8 cellular contexts compared by ENCODE assay signal in genomic region chr22:40950888-40951794, GRCh38. TPM values are rescaled to one million over a fixed set of nuclear protein-coding genes. Genes with fewer than 3 reads are reported as not detected.
DNase-seq lines count a peak whose midpoint lies in the region; ATAC-seq and FAIRE-seq lines count a peak whose summit lies in the region.

RBX1 (plus strand) TSS chr22:40951378; CDS start chr22:40951399, 21 bp downstream.

- H3K36me3 Mint-ChIP-seq in activated CD8-positive, alpha-beta memory T cell treated with anti-CD3 and anti-CD28 coated beads, Interleukin-2, amount 10 ng/mL, durations not matched to agents 7 days and 5 days: peaks cover 30% of the 10 kb centered on the region

- H3K4me2 ChIP-seq in mesenchymal stem cell (ENCODE audit: low read length, poor library complexity, severe bottlenecking): peak within 1 kb of the TSS; percentile 89

- DNase-seq in COLO668 (lab: John Stamatoyannopoulos, UW; ENCODE audit: unreplicated experiment) (peak; percentile 97), HTR-8/SVneo (ENCODE audit: insufficient read length, low spot score) (peak; percentile 97), NOMO-1 treated with dmso at 0.1 percent for 144 hours (lab: John Stamatoyannopoulos, UW; ENCODE audit: unreplicated experiment) (peak; percentile 97), mesenchymal stem cell (peak; percentile 99)
- DNase-seq in activated CD8-positive, alpha-beta memory T cell treated with anti-CD3 and anti-CD28 coated beads, Interleukin-2, amount 10 ng/mL, durations not matched to agents 7 days and 5 days: peak; percentile 99
- DNase-seq in stimulated activated CD8-positive, alpha-beta memory T cell treated with anti-CD3 and anti-CD28 coated beads, Interleukin-12 subunit alpha, Interleukin-12 subunit beta, amount 100 ng/mL, for 4 hours (ENCODE audit: low read depth): peak; percentile 98

- H3K4me1 ChIP-seq in endocrine pancreas (ENCODE audit: control insufficient read depth, insufficient read depth, low read length): no peaks in the 10 kb centered on the region
- peaks cover 3% of the 10 kb centered on the region for H3K4me1 ChIP-seq in mesenchymal stem cell (ENCODE audit: control insufficient read depth, insufficient read depth, low read depth, low read length)

- no peaks in the 10 kb centered on the region for H3K27me3 Mint-ChIP-seq in activated CD8-positive, alpha-beta memory T cell treated with anti-CD3 and anti-CD28 coated beads, Interleukin-2, amount 10 ng/mL, durations not matched to agents 7 days and 5 days

- CTCF ChIA-PET in activated CD8-positive, alpha-beta memory T cell treated with anti-CD3 and anti-CD28 coated beads, Interleukin-2, amount 10 ng/mL, durations not matched to agents 7 days and 5 days (lab: Charles Lee): interaction anchor here (0.7 to 3.7 kb wide), 7 partner anchors 23 to 287 kb away, joined by 3 to 27 read pairs (median 4); partner anchors contain the start of gene EP300

- under 1% methylated on average over 70 of the region's 94 CpGs for WGBS in mesenchymal stem cell

- H3K18ac ChIP-seq in mesenchymal stem cell (ENCODE audit: low read depth in 1 of 2, low read length in 2 of 2): peak within 1 kb of the TSS; percentile 97 to 99

- H4K8ac ChIP-seq in mesenchymal stem cell (ENCODE audit: low read length): peak within 1 kb of the TSS; percentile 98

- H2AFZ ChIP-seq in mesenchymal stem cell (ENCODE audit: low read depth, low read length): peak within 1 kb of the TSS; percentile 72

- peak within 1 kb of the TSS; percentile 99 for H4K91ac ChIP-seq in mesenchymal stem cell (ENCODE audit: low read length)

- ATAC-seq in GM21367 (IDR thresholded peaks at IDR 0.05; ENCODE audit: unreplicated experiment): peak; percentile 70
- peak; percentile 82 for ATAC-seq in activated CD8-positive, alpha-beta memory T cell treated with anti-CD3 and anti-CD28 coated beads, Interleukin-2, amount 10 ng/mL, durations not matched to agents 7 days and 5 days

- peak within 1 kb of the TSS; percentile 96 for H2BK120ac ChIP-seq in mesenchymal stem cell (ENCODE audit: low read depth, low read length)

- H2AK5ac ChIP-seq in mesenchymal stem cell (ENCODE audit: low read length, severe bottlenecking): peak within 1 kb of the TSS; percentile 27

- H3K27ac Mint-ChIP-seq in activated CD8-positive, alpha-beta memory T cell treated with anti-CD3 and anti-CD28 coated beads, Interleukin-2, amount 10 ng/mL, durations not matched to agents 7 days and 5 days: peak within 1 kb of the TSS; percentile 98

- H3K23ac ChIP-seq in mesenchymal stem cell (ENCODE audit: low read length in 2 of 2): peak within 1 kb of the TSS in 1 of 2 experiments; percentile 67

- H2BK12ac ChIP-seq in mesenchymal stem cell (ENCODE audit: low read length in 2 of 2): peak within 1 kb of the TSS in 1 of 2 experiments; percentile 10

- H3K36me3 ChIP-seq in endocrine pancreas (ENCODE audit: control insufficient read depth, insufficient read depth, low read length) (no peaks in the 10 kb centered on the region), mesenchymal stem cell (ENCODE audit: control insufficient read depth in 1 of 2, insufficient read depth in 2 of 2, low read depth in 1 of 2, low read length in 2 of 2) (peaks cover 7 to 29% of the 10 kb centered on the region in 2 experiments)

- H2BK15ac ChIP-seq in mesenchymal stem cell (ENCODE audit: low read depth, poor library complexity, severe bottlenecking): peak within 1 kb of the TSS; percentile 80

- H3K4me3 Mint-ChIP-seq in activated CD8-positive, alpha-beta memory T cell treated with anti-CD3 and anti-CD28 coated beads, Interleukin-2, amount 10 ng/mL, durations not matched to agents 7 days and 5 days: peak within 1 kb of the TSS; percentile 96

- H3K9ac ChIP-seq in endocrine pancreas (ENCODE audit: control insufficient read depth, insufficient read depth, low read length): peak within 1 kb of the TSS; percentile 95
- peak within 1 kb of the TSS; percentile 98 for H3K9ac ChIP-seq in mesenchymal stem cell (ENCODE audit: low read length)

- H3K9me3 Mint-ChIP-seq in activated CD8-positive, alpha-beta memory T cell treated with anti-CD3 and anti-CD28 coated beads, Interleukin-2, amount 10 ng/mL, durations not matched to agents 7 days and 5 days (ENCODE audit: low read depth): no peaks in the 10 kb centered on the region

- peak within 1 kb of the TSS; percentile 98 to 100 for H3K4ac ChIP-seq in mesenchymal stem cell (ENCODE audit: low read depth in 1 of 2, low read length in 2 of 2)

- peaks cover 39% of the 10 kb centered on the region for H3K4me1 Mint-ChIP-seq in activated CD8-positive, alpha-beta memory T cell treated with anti-CD3 and anti-CD28 coated beads, Interleukin-2, amount 10 ng/mL, durations not matched to agents 7 days and 5 days

- H3K9me3 ChIP-seq in endocrine pancreas (ENCODE audit: control insufficient read depth, low read length) (no peaks in the 10 kb centered on the region), mesenchymal stem cell (ENCODE audit: control insufficient read depth, low read length) (no peaks in the 10 kb centered on the region)

- H3K27me3 ChIP-seq in endocrine pancreas (ENCODE audit: control insufficient read depth, insufficient read depth, low read length): no peaks in the 10 kb centered on the region
- no peaks in the 10 kb centered on the region for H3K27me3 ChIP-seq in mesenchymal stem cell (ENCODE audit: control insufficient read depth in 1 of 2, insufficient read depth in 1 of 2, low read length in 2 of 2)

- H3K4me3 ChIP-seq in endocrine pancreas (ENCODE audit: control insufficient read depth, insufficient read depth, low read length) (peak within 1 kb of the TSS; percentile 90), mesenchymal stem cell (ENCODE audit: insufficient read depth in 1 of 2, low read depth in 1 of 2, low read length in 2 of 2) (peak within 1 kb of the TSS; percentile 83 to 95)

- FAIRE-seq in HTR-8/SVneo (lab: Jason Lieb, UNC): peak; percentile 99

- peak within 1 kb of the TSS; percentile 99 for H3K27ac ChIP-seq in mesenchymal stem cell (ENCODE audit: low read length, poor library complexity, severe bottlenecking)

- H3K14ac ChIP-seq in mesenchymal stem cell (ENCODE audit: low read length in 2 of 2): peak within 1 kb of the TSS in 1 of 2 experiments; percentile 97

- peak within 1 kb of the TSS; percentile 97 for H2BK5ac ChIP-seq in mesenchymal stem cell (ENCODE audit: low read depth, low read length, poor library complexity, severe bottlenecking)

- H3K79me1 ChIP-seq in mesenchymal stem cell (replicated peaks; ENCODE audit: low read length, poor library complexity, severe bottlenecking): peaks cover 2% of the 10 kb centered on the region

RNA-seq across cellular contexts. Expression of gene RBX1, which starts in this region (rescaled TPM):
- 10 to 100 TPM; 76.9 to 82.8 TPM for total RNA-seq in activated CD8-positive, alpha-beta memory T cell treated with anti-CD3 and anti-CD28 coated beads, Interleukin-2, amount 10 ng/mL, durations not matched to agents 7 days and 5 days
- polyA plus RNA-seq in mesenchymal stem cell (2013, experiment 1 of 2): 83.2 TPM
- polyA plus RNA-seq in mesenchymal stem cell (2013, experiment 2 of 2): 87.8 TPM

Comparison
In these comparisons a context has a peak if more than half of its experiments do, and no peak if none do; other contexts are left out.
1. Peak in every context shown above with its lines: DNase-seq, ATAC-seq, H3K4me3 ChIP-seq and H3K27ac ChIP-seq.